In genomic region chr12:15146585-15146984, GRCh38 we compare ENCODE assay signal across 25 cellular contexts.
DNase-seq lines count a peak whose midpoint lies in the region; ATAC-seq, FAIRE-seq and TF ChIP-seq lines count a peak whose summit lies in the region.
"Had no signal": no experiment of that assay in that cellular context is flagged by ENCODE, and none has a peak within 500 bp of the region (broad histone marks: within the 10 kb centered on the region; RNA-seq: fewer than 3 reads in every experiment).

No MANE protein-coding gene starts in this region.

- no peaks in the 10 kb centered on the region for H3K27me3 Mint-ChIP-seq in osteocyte (ENCODE audit: unreplicated experiment)

- TF ChIP-seq EP300 in HepG2 (IDR thresholded peaks at IDR 0.05; ENCODE audit: low read depth in 2 of 2, low read length in 2 of 2) (no peak), HepG2 (CRISPR knock-in tag; IDR thresholded peaks at IDR 0.05; ENCODE audit: borderline replicate concordance) (no peak)

- intact Hi-C loops in HepG2 (cut with micrococcal nuclease; ENCODE audit: unreplicated experiment) (no loop called here), vagina (cut with DNase I) (no loop called here), lower lobe of right lung (cut with DNase I) (no loop called here)

- FAIRE-seq in HepG2 (lab: Jason Lieb, UNC), result no peak

- no peaks in the 10 kb centered on the region for H3K36me3 ChIP-seq in liver (ENCODE audit: control insufficient read depth in 4 of 4, insufficient read depth in 3 of 4, low read depth in 1 of 4, low read length in 3 of 4)
- no peaks in the 10 kb centered on the region for H3K36me3 ChIP-seq in HepG2 (replicated peaks in 1 of 2; ENCODE audit: control insufficient read depth in 1 of 2, insufficient read depth in 2 of 2, low read length in 2 of 2)
- H3K36me3 ChIP-seq in vagina, result no peaks in the 10 kb centered on the region
- no peaks in the 10 kb centered on the region for H3K36me3 ChIP-seq in lower lobe of right lung
- H3K36me3 ChIP-seq: gastrocnemius medialis, suprapubic skin had no signal

- WGBS in liver, result 32% methylated on average over 3 of the region's 3 CpGs
- WGBS in HepG2 (ENCODE audit: low lambda C conversion rate), result 5% methylated on average over 3 of the region's 3 CpGs

- H3K4me2 ChIP-seq in HepG2 (ENCODE audit: low read depth, low read length), result no peak overlapping the region

- no peaks in the 10 kb centered on the region for H3K79me2 ChIP-seq in HepG2 (ENCODE audit: insufficient read depth, low read length)

- H3K27ac ChIP-seq in liver (ENCODE audit: low read depth in 1 of 2, low read length in 2 of 2) (no peak overlapping the region), HepG2 (ENCODE audit: extremely low read length, insufficient read depth, low read length) (no peak overlapping the region), vagina (peak overlapping the region; percentile 38), lower lobe of right lung (no peak overlapping the region)
- H3K27ac ChIP-seq: gastrocnemius medialis, GM23248, suprapubic skin had no signal

- H3K9me3 Mint-ChIP-seq in osteocyte (ENCODE audit: unreplicated experiment), result no peaks in the 10 kb centered on the region
- H3K9me3 Mint-ChIP-seq: activated T-cell treated with anti-CD3 and anti-CD28 coated beads, Interleukin-2, amount 50 U/mL, for 24 hours had no signal

- CTCF ChIA-PET in HepG2 (lab: Yijun Ruan, JAX; ENCODE audit: low intra/inter-chr PET ratio, low total read pairs), result no interaction called here

- POLR2A ChIA-PET in HepG2 (lab: Yijun Ruan, JAX), result no interaction called here

- no peaks in the 10 kb centered on the region for H4K20me1 ChIP-seq in HepG2 (ENCODE audit: insufficient read depth, low read length)

- no peak overlapping the region for H3K4me3 Mint-ChIP-seq in osteocyte (ENCODE audit: unreplicated experiment)
- H3K4me3 Mint-ChIP-seq: activated T-cell treated with anti-CD3 and anti-CD28 coated beads, Interleukin-2, amount 50 U/mL, for 24 hours; CD4-positive, CD25-positive, alpha-beta regulatory T cell had no signal

- H3K9me3 ChIP-seq in liver (ENCODE audit: control insufficient read depth in 4 of 4, low read length in 3 of 4) (no peaks in the 10 kb centered on the region), HepG2 (ENCODE audit: low read length) (no peaks in the 10 kb centered on the region), vagina (no peaks in the 10 kb centered on the region), lower lobe of right lung (no peaks in the 10 kb centered on the region)
- H3K9me3 ChIP-seq: gastrocnemius medialis, suprapubic skin had no signal

- TF ChIP-seq POLR2A in HepG2 (IDR thresholded peaks at IDR 0.05; ENCODE audit: insufficient read depth in 1 of 2, low read depth in 2 of 2, low read length in 2 of 2) (no peak), vagina (IDR thresholded peaks at IDR 0.05) (no peak)

- no peak overlapping the region for H2AFZ ChIP-seq in HepG2 (ENCODE audit: low read length)
- H2AFZ ChIP-seq: GM23248 had no signal

- in situ Hi-C loops in HepG2 (cut with HindIII; ENCODE audit: extremely low pct_ligation_motif_present, low pct_unique_long_range_greater_than_20kb), result no loop called here

- peak overlapping the region; percentile 16 for H3K27ac Mint-ChIP-seq in osteocyte (ENCODE audit: unreplicated experiment)
- H3K27ac Mint-ChIP-seq: activated T-cell treated with anti-CD3 and anti-CD28 coated beads, Interleukin-2, amount 50 U/mL, for 24 hours; CD4-positive, CD25-positive, alpha-beta regulatory T cell had no signal

- H3K4me1 ChIP-seq in liver (ENCODE audit: control insufficient read depth in 4 of 4, insufficient read depth in 4 of 4, low read length in 3 of 4), result no peaks in the 10 kb centered on the region
- H3K4me1 ChIP-seq in HepG2 (ENCODE audit: insufficient read depth, low read length), result no peaks in the 10 kb centered on the region
- peaks cover under 1% of the 10 kb centered on the region for H3K4me1 ChIP-seq in vagina
- H3K4me1 ChIP-seq in lower lobe of right lung, result peaks cover 15% of the 10 kb centered on the region
- H3K4me1 ChIP-seq: gastrocnemius medialis, suprapubic skin had no signal

- TF ChIP-seq CTCF in liver (IDR thresholded peaks at IDR 0.05; ENCODE audit: low read depth, low read length, missing input control) (no peak), HepG2 (CRISPR knock-in tag; IDR thresholded peaks at IDR 0.05) (no peak), fibroblast of pulmonary artery (IDR thresholded peaks at IDR 0.05; ENCODE audit: low read length, missing control alignments) (no peak), osteocyte (IDR thresholded peaks at IDR 0.05) (no peak), vagina (IDR thresholded peaks at IDR 0.05) (no peak), lower lobe of right lung (IDR thresholded peaks at IDR 0.05) (no peak)

- H3K4me3 ChIP-seq in liver (ENCODE audit: low read depth in 1 of 3, low read length in 3 of 3) (no peak overlapping the region), HepG2 (replicated peaks in 1 of 3; ENCODE audit: insufficient read depth in 1 of 3, low read depth in 2 of 3, low read length in 3 of 3) (no peak overlapping the region), fibroblast of pulmonary artery (replicated peaks; ENCODE audit: low read depth, low read length) (no peak overlapping the region), vagina (no peak overlapping the region), lower lobe of right lung (no peak overlapping the region)
- H3K4me3 ChIP-seq: gastrocnemius medialis, GM23248, suprapubic skin had no signal

- H3K4me1 Mint-ChIP-seq in osteocyte (ENCODE audit: unreplicated experiment), result peaks cover 42% of the 10 kb centered on the region
- H3K4me1 Mint-ChIP-seq: CD4-positive, CD25-positive, alpha-beta regulatory T cell had no signal

- ATAC-seq in HepG2 (no peak; the same call in 2 of the 3 replicates), lower lobe of right lung (no peak)
- ATAC-seq: activated CD4-positive, CD25-positive, alpha-beta regulatory T cell treated with anti-CD3 and anti-CD28 coated beads, Interleukin-2, amount 50 U/mL, for 24 hours; gastrocnemius medialis had no signal

- H3K27me3 ChIP-seq in liver (ENCODE audit: control insufficient read depth in 4 of 4, insufficient read depth in 4 of 4, low read length in 3 of 4) (no peaks in the 10 kb centered on the region), HepG2 (ENCODE audit: control insufficient read depth in 1 of 2, insufficient read depth in 2 of 2, low read length in 2 of 2) (no peaks in the 10 kb centered on the region), vagina (no peaks in the 10 kb centered on the region), lower lobe of right lung (ENCODE audit: low read depth) (no peaks in the 10 kb centered on the region)
- H3K27me3 ChIP-seq: gastrocnemius medialis, suprapubic skin had no signal

- TF ChIP-seq RAD21 in liver (IDR thresholded peaks at IDR 0.05), result peak; percentile 13 to 25
- TF ChIP-seq RAD21 in HepG2 (CRISPR knock-in tag; IDR thresholded peaks at IDR 0.05), result no peak

- peaks cover 14% of the 10 kb centered on the region for H3K36me3 Mint-ChIP-seq in osteocyte (ENCODE audit: unreplicated experiment)
- H3K36me3 Mint-ChIP-seq: CD4-positive, CD25-positive, alpha-beta regulatory T cell had no signal

- BruUV-seq in HepG2 (replicated peaks; lab: Mats Ljungman, UMichigan), result no TSS peak

- no peak for DNase-seq in HepG2 (ENCODE audit: low spot score)
- peak; percentile 10 for DNase-seq in fibroblast of pulmonary artery (ENCODE audit: low read depth)
- DNase-seq in osteocyte (ENCODE audit: extremely low spot score, unreplicated experiment), result no peak
- no peak for DNase-seq in vagina (ENCODE audit: extremely low spot score in 2 of 2)
- no peak for DNase-seq in lower lobe of right lung
- no peak for DNase-seq in D341Med (ENCODE audit: low spot score)
- no peak for DNase-seq in activated CD4-positive, alpha-beta T cell treated with anti-CD3 and anti-CD28 coated beads for 48 hours
- DNase-seq: activated naive CD4-positive, alpha-beta T cell; activated T-cell treated with anti-CD3 and anti-CD28 coated beads, Interleukin-2, amount 50 U/mL, for 24 hours; amniotic stem cell; CD4-positive, CD25-positive, alpha-beta regulatory T cell; central memory CD4-positive, alpha-beta T cell; DMS 273 treated with DMSO at 0.1 percent for 48 hours; erythroblast; gastrocnemius medialis; GM23248; kidney glomerular epithelial cell; NCI-H1694; NCI-H2227 treated with DMSO at 0.1 percent for 48 hours; retina; stimulated activated CD4-positive, alpha-beta T cell treated with anti-CD3 and anti-CD28 coated beads, Interleukin-12 subunit alpha, Interleukin-12 subunit beta, amount 100 ng/mL, for 4 hours; T-helper 9 cell had no signal

- H3K9ac ChIP-seq in liver (ENCODE audit: low read depth in 1 of 2, low read length in 2 of 2) (no peak overlapping the region), HepG2 (ENCODE audit: insufficient read depth, low read depth, low read length) (no peak overlapping the region)
- H3K9ac ChIP-seq: GM23248 had no signal

TF ChIP-seq in liver, 16 proteins besides CTCF, POLR2A, EP300 and RAD21 (continues in another document):
- TF ChIP-seq EGR1 (IDR thresholded peaks at IDR 0.05; ENCODE audit: low read depth in 2 of 2), result no peak
- no peak for TF ChIP-seq TAF1 (conservative IDR thresholded peaks at IDR 0.05)

TF ChIP-seq in HepG2, 621 proteins besides CTCF, POLR2A, EP300 and RAD21 (continues in another document):
- TF ChIP-seq ZNF891 (CRISPR knock-in tag; IDR thresholded peaks at IDR 0.05) (no peak), RORA (CRISPR knock-in tag; IDR thresholded peaks at IDR 0.05) (no peak), JARID2 (CRISPR knock-in tag; IDR thresholded peaks at IDR 0.05; ENCODE audit: insufficient replicate concordance) (no peak), KLF11 (CRISPR knock-in tag; IDR thresholded peaks at IDR 0.05) (no peak), NFYC (CRISPR knock-in tag; IDR thresholded peaks at IDR 0.05) (no peak), HNRNPL (IDR thresholded peaks at IDR 0.05; ENCODE audit: low read depth, low read length) (no peak), ETV6 (CRISPR knock-in tag; conservative IDR thresholded peaks at IDR 0.05) (no peak), ZNF501 (CRISPR knock-in tag; IDR thresholded peaks at IDR 0.05) (no peak), TBL1XR1 (IDR thresholded peaks at IDR 0.05; ENCODE audit: borderline replicate concordance, low read length, partially characterized antibody) (no peak), ZNF850 (CRISPR knock-in tag; conservative IDR thresholded peaks at IDR 0.05) (no peak)
